24 cellular contexts compared by ENCODE assay signal in genomic region chr7:124945680-124946079, GRCh38. TPM values are rescaled to one million over a fixed set of nuclear protein-coding genes. Genes with fewer than 3 reads are reported as not detected.
DNase-seq lines count a peak whose midpoint lies in the region; ATAC-seq, FAIRE-seq and TF ChIP-seq lines count a peak whose summit lies in the region.
"Had no signal": no experiment of that assay in that cellular context is flagged by ENCODE, and none has a peak within 500 bp of the region (broad histone marks: within the 10 kb centered on the region; RNA-seq: fewer than 3 reads in every experiment).

No MANE protein-coding gene starts in this region.

- ATAC-seq in HepG2 (no peak), right lobe of liver (no peak), K562 (no peak), HG03432 (IDR thresholded peaks at IDR 0.05; ENCODE audit: unreplicated experiment) (no peak)
- ATAC-seq: GM12878 had no signal

- WGBS in HepG2 (ENCODE audit: low lambda C conversion rate), result 68% methylated on average over 3 of the region's 3 CpGs
- WGBS in right lobe of liver (ENCODE audit: insufficient coverage, low coverage, low lambda C conversion rate, missing lambda C conversion rate), result 93% methylated on average over 3 of the region's 3 CpGs
- 61% methylated on average over 3 of the region's 3 CpGs for WGBS in K562 (ENCODE audit: insufficient coverage, low coverage, missing lambda C conversion rate)

- FAIRE-seq in HepG2 (lab: Jason Lieb, UNC) (no peak), K562 (lab: Jason Lieb, UNC) (no peak)
- FAIRE-seq: GM12878, GM12892, GM18507 had no signal

- H3K9ac ChIP-seq in HepG2 (ENCODE audit: insufficient read depth, low read depth, low read length), result no peak overlapping the region
- H3K9ac ChIP-seq in K562 (ENCODE audit: insufficient read depth in 1 of 2, low read depth in 2 of 2, low read length in 2 of 2), result no peak overlapping the region
- H3K9ac ChIP-seq: BLaER1 had no signal

- no peak for TF ChIP-seq CTCF in HepG2 (CRISPR knock-in tag; IDR thresholded peaks at IDR 0.05)
- no peak for TF ChIP-seq CTCF in right lobe of liver (IDR thresholded peaks at IDR 0.05)
- no peak for TF ChIP-seq CTCF in K562 (IDR thresholded peaks at IDR 0.05 in 2 of 3, conservative IDR thresholded peaks at IDR 0.05 in 1 of 3; ENCODE audit: insufficient read depth in 2 of 3, low read depth in 1 of 3, low read length in 3 of 3)

- H3K4me3 ChIP-seq in HepG2 (replicated peaks in 1 of 3; ENCODE audit: insufficient read depth in 1 of 3, low read depth in 2 of 3, low read length in 3 of 3) (no peak overlapping the region), right lobe of liver (no peak overlapping the region), K562 (no peak overlapping the region), H7 (ENCODE audit: insufficient read depth, low read depth, low read length) (no peak overlapping the region)
- H3K4me3 ChIP-seq: BLaER1, GM12878 had no signal

- no peak overlapping the region for H3K27ac ChIP-seq in HepG2 (ENCODE audit: extremely low read length, insufficient read depth, low read length)
- H3K27ac ChIP-seq in right lobe of liver, result no peak overlapping the region
- H3K27ac ChIP-seq in K562 (ENCODE audit: extremely low read depth, low read depth, low read length), result no peak overlapping the region
- H3K27ac ChIP-seq: 22Rv1, BLaER1 had no signal

- H3K27me3 ChIP-seq in HepG2 (ENCODE audit: control insufficient read depth in 1 of 2, insufficient read depth in 2 of 2, low read length in 2 of 2), result no peaks in the 10 kb centered on the region
- H3K27me3 ChIP-seq in right lobe of liver, result no peaks in the 10 kb centered on the region
- no peaks in the 10 kb centered on the region for H3K27me3 ChIP-seq in K562 (ENCODE audit: control insufficient read depth in 2 of 2, insufficient read depth in 2 of 2, low read length in 2 of 2)
- H3K27me3 ChIP-seq in H7 (ENCODE audit: control insufficient read depth, insufficient read depth, low read length), result no peaks in the 10 kb centered on the region
- H3K27me3 ChIP-seq: BE2C, BLaER1 had no signal

- no peaks in the 10 kb centered on the region for H3K4me1 ChIP-seq in HepG2 (ENCODE audit: insufficient read depth, low read length)
- H3K4me1 ChIP-seq in right lobe of liver, result no peaks in the 10 kb centered on the region
- H3K4me1 ChIP-seq in K562 (replicated peaks in 1 of 2; ENCODE audit: control insufficient read depth in 2 of 2, insufficient read depth in 2 of 2, low read length in 2 of 2), result peaks cover 10 to 12% of the 10 kb centered on the region in 2 experiments
- H3K4me1 ChIP-seq: BE2C, BLaER1 had no signal

- H3K79me2 ChIP-seq in HepG2 (ENCODE audit: insufficient read depth, low read length) (no peaks in the 10 kb centered on the region), K562 (ENCODE audit: control insufficient read depth, insufficient read depth, low read length) (no peaks in the 10 kb centered on the region)

- TF ChIP-seq EP300 in HepG2 (IDR thresholded peaks at IDR 0.05; ENCODE audit: low read depth in 2 of 2, low read length in 2 of 2), result no peak
- no peak for TF ChIP-seq EP300 in HepG2 (CRISPR knock-in tag; IDR thresholded peaks at IDR 0.05; ENCODE audit: borderline replicate concordance)
- no peak for TF ChIP-seq EP300 in K562 (IDR thresholded peaks at IDR 0.05; ENCODE audit: low read length)

- no peaks in the 10 kb centered on the region for H3K36me3 ChIP-seq in HepG2 (replicated peaks in 1 of 2; ENCODE audit: control insufficient read depth in 1 of 2, insufficient read depth in 2 of 2, low read length in 2 of 2)
- H3K36me3 ChIP-seq in right lobe of liver, result no peaks in the 10 kb centered on the region
- H3K36me3 ChIP-seq in K562 (ENCODE audit: control insufficient read depth, insufficient read depth, low read length), result no peaks in the 10 kb centered on the region
- no peaks in the 10 kb centered on the region for H3K36me3 ChIP-seq in H7 (replicated peaks; ENCODE audit: control insufficient read depth, insufficient read depth, low read length)
- H3K36me3 ChIP-seq: BE2C, BLaER1 had no signal

- DNase-seq in HepG2 (ENCODE audit: low spot score) (no peak), right lobe of liver (no peak), K562 (ENCODE audit: extremely low read depth in 1 of 4, low spot score in 3 of 4) (no peak), H7 (no peak)
- DNase-seq: ACHN; BE2C; C1 segment of cervical spinal cord; CD4-positive, alpha-beta memory T cell; CD4-positive, CD25-positive, alpha-beta regulatory T cell; CD8-positive, alpha-beta memory T cell; COR-L47; DMS 273 treated with DMSO at 0.1 percent for 48 hours; DMS153; DMS53; DMS79; DND-41; EL; GDM1 had no signal

- H3K4me2 ChIP-seq in HepG2 (ENCODE audit: low read depth, low read length) (no peak overlapping the region), K562 (ENCODE audit: insufficient read depth, low read length) (no peak overlapping the region)
- H3K4me2 ChIP-seq: BLaER1 had no signal

- H3K9me3 ChIP-seq in HepG2 (ENCODE audit: low read length) (no peaks in the 10 kb centered on the region), right lobe of liver (no peaks in the 10 kb centered on the region), K562 (replicated peaks; ENCODE audit: control insufficient read depth, insufficient read depth, low read depth, low read length) (no peaks in the 10 kb centered on the region)
- H3K9me3 ChIP-seq: BE2C, BLaER1 had no signal

- H4K20me1 ChIP-seq in HepG2 (ENCODE audit: insufficient read depth, low read length) (no peaks in the 10 kb centered on the region), K562 (replicated peaks; ENCODE audit: control insufficient read depth, insufficient read depth, low read length) (no peaks in the 10 kb centered on the region)
- H4K20me1 ChIP-seq: BLaER1 had no signal

- CTCF ChIA-PET in HepG2 (lab: Yijun Ruan, JAX; ENCODE audit: low intra/inter-chr PET ratio, low total read pairs) (no interaction called here), K562 (lab: Yijun Ruan, JAX; ENCODE audit: low intra/inter-chr PET ratio) (no interaction called here)

- in situ Hi-C loops in HepG2 (cut with HindIII; ENCODE audit: extremely low pct_ligation_motif_present, low pct_unique_long_range_greater_than_20kb), result no loop called here
- in situ Hi-C loops in K562 (cut with MboI), result no loop called here

- POLR2A ChIA-PET in HepG2 (lab: Yijun Ruan, JAX) (no interaction called here), K562 (lab: Yijun Ruan, JAX) (no interaction called here)

- H3K9me1 ChIP-seq in K562 (ENCODE audit: control insufficient read depth, insufficient read depth, low read length), result no peaks in the 10 kb centered on the region

- intact Hi-C loops in HepG2 (cut with micrococcal nuclease; ENCODE audit: unreplicated experiment), result no loop called here
- intact Hi-C loops in right lobe of liver (cut with DNase I), result no loop called here
- intact Hi-C loops in K562 (cut with micrococcal nuclease), result no loop called here

- TF ChIP-seq POLR2A in HepG2 (IDR thresholded peaks at IDR 0.05; ENCODE audit: insufficient read depth in 1 of 2, low read depth in 2 of 2, low read length in 2 of 2), result no peak
- no peak for TF ChIP-seq POLR2A in right lobe of liver (IDR thresholded peaks at IDR 0.05)
- no peak for TF ChIP-seq POLR2A in K562 (conservative IDR thresholded peaks at IDR 0.05)

- BruUV-seq in HepG2 (replicated peaks; lab: Mats Ljungman, UMichigan) (no TSS peak), K562 (replicated peaks; lab: Mats Ljungman, UMichigan) (no TSS peak)

- TF ChIP-seq RAD21 in HepG2 (CRISPR knock-in tag; IDR thresholded peaks at IDR 0.05) (no peak), K562 (CRISPR knock-in tag; conservative IDR thresholded peaks at IDR 0.05 in 1 of 2, IDR thresholded peaks at IDR 0.05 in 1 of 2) (no peak)

- H2AFZ ChIP-seq in HepG2 (ENCODE audit: low read length) (no peak overlapping the region), K562 (ENCODE audit: low read depth, low read length) (no peak overlapping the region)

RNA-seq across cellular contexts. Expression of gene POT1, which starts 16.1 kb away (rescaled TPM):
- 21.7 and 31.3 TPM in 2 replicates for total RNA-seq in HepG2 (2016; rRNA removed; fragmentation: Illumina TruSeq; extraction: Trizol)
- total RNA-seq in HepG2 (2016; cell fraction: cytosol; rRNA removed; fragmentation: Illumina TruSeq; extraction: Trizol; ENCODE audit: low read depth), result 2.5 and 4.0 TPM in 2 replicates
- 19.9 and 33.8 TPM in 2 replicates for total RNA-seq in HepG2 (2016; cell fraction: insoluble cytoplasmic fraction; rRNA removed; fragmentation: Illumina TruSeq; extraction: Trizol)
- 11.3 and 11.5 TPM in 2 replicates for total RNA-seq in HepG2 (2016; cell fraction: membrane; rRNA removed; fragmentation: Illumina TruSeq; extraction: Trizol)
- total RNA-seq in HepG2 (2016; cell fraction: nucleus; rRNA removed; fragmentation: Illumina TruSeq; extraction: Trizol), result 38.6 and 41.1 TPM in 2 replicates
- polyA plus RNA-seq in HepG2 (2011; rRNA removed), result 19.4 and 23.4 TPM in 2 replicates
- polyA plus RNA-seq in HepG2 (2011; cell fraction: cytosol; rRNA removed), result 8.1 and 12.5 TPM in 2 replicates
- 20.0 and 21.9 TPM in 2 replicates for polyA plus RNA-seq in HepG2 (2011; cell fraction: nucleus; rRNA removed)
- 13.1 and 20.0 TPM in 2 replicates for polyA plus RNA-seq in HepG2 (2012)
- polyA plus RNA-seq in HepG2 (2016; cell fraction: cytosol; fragmentation: Illumina TruSeq; extraction: Trizol; ENCODE audit: low read depth), result 1.3 and 1.4 TPM in 2 replicates
- 18.9 and 23.0 TPM in 2 replicates for polyA plus RNA-seq in HepG2 (2016; cell fraction: insoluble cytoplasmic fraction; fragmentation: Illumina TruSeq; extraction: Trizol; ENCODE audit: low read depth)
- 3.0 and 4.3 TPM in 2 replicates for polyA plus RNA-seq in HepG2 (2016; cell fraction: membrane; fragmentation: Illumina TruSeq; extraction: Trizol; ENCODE audit: low read depth)
- polyA plus RNA-seq in HepG2 (2016; cell fraction: nucleus; fragmentation: Illumina TruSeq; extraction: Trizol; ENCODE audit: insufficient read depth, low read depth), result 14.2 and 19.4 TPM in 2 replicates
- 26.3 and 52.8 TPM in 2 replicates for polyA minus RNA-seq in HepG2 (2011; rRNA and poly(A)+ RNA removed; ENCODE audit: low replicate concordance)
- 17.5 and 18.4 TPM in 2 replicates for polyA minus RNA-seq in HepG2 (2011; cell fraction: cytosol; rRNA and poly(A)+ RNA removed)
- 140 and 189 TPM in 2 replicates for polyA minus RNA-seq in HepG2 (2011; cell fraction: nucleus; rRNA and poly(A)+ RNA removed)
- 10 to 100 TPM in 3 of 6 experiments, 1 to 10 TPM in 3; 7.8 to 12.4 (median 10.0) TPM for total RNA-seq in right lobe of liver
- 107 and 248 TPM in 2 replicates for total RNA-seq in K562 (2011; cell fraction: chromatin; rRNA removed; ENCODE audit: low replicate concordance)
- 43.4 and 46.1 TPM in 2 replicates for total RNA-seq in K562 (2011; cell fraction: nucleolus; rRNA removed)
- 80.5 and 89.7 TPM in 2 replicates for total RNA-seq in K562 (2011; cell fraction: nucleoplasm; rRNA removed)
- 45.9 and 55.1 TPM in 2 replicates for total RNA-seq in K562 (2014; rRNA removed)
- 87.0 and 108 TPM in 2 replicates for total RNA-seq in K562 (2014; rRNA removed; fragmentation: Illumina TruSeq; extraction: Trizol)
- total RNA-seq in K562 (2015; rRNA removed; fragmentation: Illumina TruSeq; extraction: Trizol), result 95.6 and 116 TPM in 2 replicates
- 63.6 and 66.7 TPM in 2 replicates for total RNA-seq in K562 (2021)
- polyA plus RNA-seq in K562 (2011; rRNA removed), result 83.7 and 140 TPM in 2 replicates
- polyA plus RNA-seq in K562 (2011; cell fraction: cytosol; rRNA removed), result 29.2 and 36.3 TPM in 2 replicates
- 59.4 and 84.1 TPM in 2 replicates for polyA plus RNA-seq in K562 (2011; cell fraction: nucleus; rRNA removed)
- polyA plus RNA-seq in K562 (2012), result 48.8 and 57.2 TPM in 2 replicates
- 81.6 and 93.1 TPM in 2 replicates for polyA plus RNA-seq in K562 (2014; fragmentation: Illumina TruSeq; extraction: Trizol)
- 10 to 100 TPM; 37.9 to 56.7 TPM for polyA plus RNA-seq in K562 (2014; fragmentation: Nextera tagmentation; extraction: Ambion mirVana)
- 50.5 and 56.6 TPM in 2 replicates for polyA plus RNA-seq in K562 (2014; rRNA removed)
- polyA minus RNA-seq in K562 (2011; rRNA and poly(A)+ RNA removed), result 198 and 271 TPM in 2 replicates
- polyA minus RNA-seq in K562 (2011; cell fraction: cytosol; rRNA and poly(A)+ RNA removed), result 43.5 and 66.3 TPM in 2 replicates
- polyA minus RNA-seq in K562 (2011; cell fraction: nucleus; rRNA and poly(A)+ RNA removed), result 136 and 218 TPM in 2 replicates
- total RNA-seq in H7 (2014; rRNA removed; shearing (Covaris generic)), result 36.2 and 58.3 TPM in 2 replicates

Comparison
In these comparisons a context has a peak if more than half of its experiments do, and no peak if none do; other contexts are left out.
1. Of the 241 proteins assayed by ChIP-seq in both HepG2 and K562: peak only in HepG2: none; only in K562: MAFG; in both: MAFF and MAFK; in neither: 238.